Comparison of ENCODE assay signal across 1 cellular context in genomic region chr7:29808075-29808786, GRCh38.
TF ChIP-seq lines count a peak whose summit lies in the region.

No MANE protein-coding gene starts in this region.

TF ChIP-seq in K562, 482 proteins besides CTCF, POLR2A, EP300 and RAD21 (continued from another document):
- TF ChIP-seq TSHZ1 (CRISPR knock-in tag; IDR thresholded peaks at IDR 0.05) (no peak), IFI16 (CRISPR knock-in tag; IDR thresholded peaks at IDR 0.05) (no peak), ZFP1 (CRISPR knock-in tag; IDR thresholded peaks at IDR 0.05) (no peak), PRMT5 (CRISPR knock-in tag; IDR thresholded peaks at IDR 0.05) (no peak), ZKSCAN8 (CRISPR knock-in tag; IDR thresholded peaks at IDR 0.05) (no peak), SMAD2 (IDR thresholded peaks at IDR 0.05; ENCODE audit: low read depth, low read length) (no peak), TCF15 (CRISPR knock-in tag; IDR thresholded peaks at IDR 0.05) (no peak), ZNF444 (CRISPR knock-in tag; IDR thresholded peaks at IDR 0.05) (no peak)
